ENCODE assay signal across 10 cellular contexts in genomic region chr9:133122935-133123611, GRCh38. TPM values are rescaled to one million over a fixed set of nuclear protein-coding genes. Genes with fewer than 3 reads are reported as not detected.
DNase-seq lines count a peak whose midpoint lies in the region; ATAC-seq and TF ChIP-seq lines count a peak whose summit lies in the region.
"Had no signal": no experiment of that assay in that cellular context is flagged by ENCODE, and none has a peak within 500 bp of the region (broad histone marks: within the 10 kb centered on the region; RNA-seq: fewer than 3 reads in every experiment).

No MANE protein-coding gene starts in this region.

- in situ Hi-C loops in Panc1 (cut with HindIII; ENCODE audit: low pct_unique_long_range_greater_than_20kb, low sequenced_read_pairs) = no loop called here
- in situ Hi-C loops in ACHN (cut with HindIII; ENCODE audit: low pct_ligation_motif_present, low pct_unique_long_range_greater_than_20kb, low sequenced_read_pairs) = no loop called here

- CTCF ChIA-PET in Panc1 (lab: Charles Lee) = interaction anchor here (0.6 to 0.8 kb wide), 2 partner anchors 21 to 101 kb away, joined by 4 read pairs; no protein-coding TSS in a partner anchor

- no TSS peak for BruUV-seq in Panc1 (replicated peaks; lab: Mats Ljungman, UMichigan)

- peak overlapping the region; percentile 83 to 100 (median 95) for H3K4me2 ChIP-seq in BLaER1 treated with 17β-estradiol and CSF1 and Interleukin-3, amounts not matched to agents 10 nM and 100 nM

- DNase-seq in Panc1 (ENCODE audit: low read depth, low spot score) = no peak
- DNase-seq in erythroblast (lab: John Stamatoyannopoulos, UW) = peak; percentile 74 to 76
- DNase-seq in ACHN = no peak
- DNase-seq in stimulated activated naive CD4-positive, alpha-beta T cell treated with Interleukin-2 at 50 U/mL for 16 hours (lab: John Stamatoyannopoulos, UW) = no peak
- no peak for DNase-seq in LoVo (ENCODE audit: low spot score)
- DNase-seq: activated CD4-positive, alpha-beta T cell treated with anti-CD3 and anti-CD28 coated beads for 4 hours; NCI-H2081 had no signal

- peaks cover 19 to 97% (median 84%) of the 10 kb centered on the region in 11 experiments; a peak in 21 of 22 replicates for H4K20me1 ChIP-seq in BLaER1 treated with 17β-estradiol and CSF1 and Interleukin-3, amounts not matched to agents 10 nM and 100 nM

- peaks cover 84 to 98% (median 96%) of the 10 kb centered on the region in 10 experiments for H3K4me1 ChIP-seq in BLaER1 treated with 17β-estradiol and CSF1 and Interleukin-3, amounts not matched to agents 10 nM and 100 nM
- H3K4me1 ChIP-seq in Panc1 (ENCODE audit: control insufficient read depth, insufficient read depth, low read length) (peaks cover 26% of the 10 kb centered on the region), neutrophil (ENCODE audit: control insufficient read depth in 1 of 2, insufficient read depth in 1 of 2, low read depth in 1 of 2, low read length in 1 of 2) (peaks cover 41 to 42% of the 10 kb centered on the region in 2 experiments)

- no peaks in the 10 kb centered on the region for H3K9me3 ChIP-seq in BLaER1 treated with 17β-estradiol and CSF1 and Interleukin-3, amounts not matched to agents 10 nM and 100 nM (replicated peaks in 1 of 11)
- no peaks in the 10 kb centered on the region for H3K9me3 ChIP-seq in Panc1 (ENCODE audit: control insufficient read depth, insufficient read depth, low read depth, low read length)
- H3K9me3 ChIP-seq in neutrophil = no peaks in the 10 kb centered on the region

- no peak for TF ChIP-seq POLR2A in erythroblast (IDR thresholded peaks at IDR 0.05; ENCODE audit: low read length)

- peak overlapping the region; percentile 50 to 91 (median 84); a peak in 21 of 22 replicates for H3K9ac ChIP-seq in BLaER1 treated with 17β-estradiol and CSF1 and Interleukin-3, amounts not matched to agents 10 nM and 100 nM

- intact Hi-C loops in Panc1 (cut with micrococcal nuclease; ENCODE audit: unreplicated experiment) = no loop called here

- ATAC-seq in Panc1 = no peak
- no peak for ATAC-seq in GM18907 (IDR thresholded peaks at IDR 0.05; ENCODE audit: unreplicated experiment)

- peak overlapping the region; percentile 76 to 89 (median 84); a peak in 21 of 22 replicates for H3K27ac ChIP-seq in BLaER1 treated with 17β-estradiol and CSF1 and Interleukin-3, amounts not matched to agents 10 nM and 100 nM
- H3K27ac ChIP-seq in Panc1 (ENCODE audit: low read length) (peak overlapping the region; percentile 34; the same call in 1 of the 2 replicates), neutrophil (peak overlapping the region; percentile 98)

- H3K4me3 ChIP-seq in BLaER1 treated with 17β-estradiol and CSF1 and Interleukin-3, amounts not matched to agents 10 nM and 100 nM = peak overlapping the region in 1 of 10 experiments; percentile 4; a peak in 1 of 20 replicates
- H3K4me3 ChIP-seq in Panc1 (ENCODE audit: low read depth in 2 of 2, low read length in 2 of 2) (no peak overlapping the region), neutrophil (ENCODE audit: low read depth in 1 of 2, low read length in 1 of 2) (no peak overlapping the region)

- no peak for TF ChIP-seq CTCF in Panc1 (IDR thresholded peaks at IDR 0.05)
- TF ChIP-seq CTCF in neutrophil (IDR thresholded peaks at IDR 0.05) = no peak

- peaks cover 0 to 12% (median 0%) of the 10 kb centered on the region in 11 experiments; a peak in 6 of 22 replicates for H3K36me3 ChIP-seq in BLaER1 treated with 17β-estradiol and CSF1 and Interleukin-3, amounts not matched to agents 10 nM and 100 nM
- H3K36me3 ChIP-seq in Panc1 (ENCODE audit: control insufficient read depth, insufficient read depth, low read length) (no peaks in the 10 kb centered on the region), neutrophil (no peaks in the 10 kb centered on the region)

- POLR2A ChIA-PET in Panc1 (lab: Charles Lee) = interaction anchor here (1.5 kb wide), 1 partner anchor 10 kb away, joined by 4 read pairs; no protein-coding TSS in a partner anchor

- H3K27me3 ChIP-seq in BLaER1 treated with 17β-estradiol and CSF1 and Interleukin-3, amounts not matched to agents 10 nM and 100 nM = no peaks in the 10 kb centered on the region
- H3K27me3 ChIP-seq in Panc1 (ENCODE audit: control insufficient read depth, insufficient read depth, low read length) (no peaks in the 10 kb centered on the region), neutrophil (peaks cover 77% of the 10 kb centered on the region)

RNA-seq across cellular contexts. Expression of gene RALGDS, which starts 2.0 kb away (rescaled TPM):
- total RNA-seq in Panc1 (2021; ENCODE audit: unreplicated experiment) = 25.8 TPM
- 47.7 TPM for polyA plus RNA-seq in Panc1 (2012; ENCODE audit: insufficient read length)

RNA-seq across cellular contexts. Expression of gene GBGT1, which starts 40.6 kb away (rescaled TPM):
- total RNA-seq in Panc1 (2021; ENCODE audit: unreplicated experiment) = 1.8 TPM
- polyA plus RNA-seq in Panc1 (2012; ENCODE audit: insufficient read length) = 2.6 TPM

Comparison
In these comparisons a context has a peak if more than half of its experiments do, and no peak if none do; other contexts are left out.
1. H3K27ac ChIP-seq: peak in every context shown above with its lines; median percentile 98 in neutrophil; 84 in BLaER1 treated with 17β-estradiol and CSF1 and Interleukin-3, amounts not matched to agents 10 nM and 100 nM; 34 in Panc1.
2. DNase-seq: peak in erythroblast (2 of 2); none in Panc1 (single experiment), ACHN (single experiment), stimulated activated naive CD4-positive, alpha-beta T cell treated with Interleukin-2 at 50 U/mL for 16 hours (single experiment) and LoVo (single experiment).